Comparison of ENCODE assay signal across 2 cellular contexts in genomic region chr15:72341361-72341760, GRCh38.
TF ChIP-seq lines count a peak whose summit lies in the region.

No MANE protein-coding gene starts in this region.

TF ChIP-seq in SK-N-SH, 30 proteins besides CTCF, POLR2A, EP300 and RAD21 (continued from another document):
- TF ChIP-seq USF2 (IDR thresholded peaks at IDR 0.05; ENCODE audit: borderline replicate concordance, low read depth, low read length): no peak
- TF ChIP-seq ZBTB33 (IDR thresholded peaks at IDR 0.05; ENCODE audit: borderline replicate concordance, low read depth): no peak
- TF ChIP-seq SMC3 (IDR thresholded peaks at IDR 0.05; ENCODE audit: low read depth, low read length): peak; percentile 25; the same call in 1 of the 2 replicates
- no peak for TF ChIP-seq RXRA (IDR thresholded peaks at IDR 0.05; ENCODE audit: borderline replicate concordance, low read depth)

TF ChIP-seq in SK-N-SH treated with all-trans-retinoic acid at 6 μM for 48 hours, 23 proteins besides CTCF, POLR2A, EP300 and RAD21 (continued from another document):
- no peak for TF ChIP-seq CREB5 (CRISPR knock-in tag; IDR thresholded peaks at IDR 0.05; ENCODE audit: low read depth)
- no peak for TF ChIP-seq ZFP30 (CRISPR knock-in tag; IDR thresholded peaks at IDR 0.05)
